Comparison of ENCODE assay signal across 8 cellular contexts in the genomic region with DNA sequence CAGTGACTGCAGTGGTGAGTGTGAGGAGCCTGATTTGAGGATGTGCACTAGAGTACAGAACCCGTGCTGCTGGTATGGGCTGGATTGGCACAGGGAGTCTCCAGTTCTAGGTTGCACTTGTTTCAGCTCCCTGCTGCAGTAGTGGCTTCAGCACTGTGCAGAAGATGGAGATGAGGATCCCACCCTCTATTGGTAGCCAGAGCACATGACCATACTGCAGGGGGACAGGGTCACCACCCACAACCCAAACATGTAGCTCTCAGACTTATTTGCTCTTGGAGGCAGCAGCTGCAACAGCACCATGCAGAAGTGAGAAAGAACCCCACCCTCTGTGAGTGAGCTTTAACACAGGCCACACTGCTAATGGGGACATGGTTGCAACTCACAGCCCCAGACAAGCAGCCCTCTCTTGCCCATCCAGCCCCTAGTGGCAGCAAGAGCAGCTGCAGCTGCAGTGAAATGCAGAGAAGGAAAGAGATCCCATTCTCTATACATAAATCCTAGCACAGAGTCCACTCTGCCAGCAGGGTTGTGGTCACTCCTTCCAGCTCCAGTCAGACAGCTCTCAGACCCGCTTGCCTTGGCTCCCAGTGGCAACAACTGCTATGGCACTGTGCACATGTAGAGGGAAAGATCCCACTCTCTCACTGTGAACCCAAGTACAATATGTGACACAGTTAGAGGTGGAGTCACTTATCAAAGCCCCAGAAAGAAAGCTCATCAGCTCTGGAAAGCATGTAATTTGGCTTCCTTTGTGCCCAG. TPM values are rescaled to one million over a fixed set of nuclear protein-coding genes. Genes with fewer than 3 reads are reported as not detected.
DNase-seq lines count a peak whose midpoint lies in the region; ATAC-seq and TF ChIP-seq lines count a peak whose summit lies in the region.

No MANE protein-coding gene starts in this region.

- WGBS in neuronal stem cell (ENCODE audit: extremely low coverage in 2 of 2, insufficient read length in 2 of 2, insufficient replicate concordance in 1 of 2), 2 donors = no CpG with 5 or more reads among the region's 2 CpGs

- no peaks in the 10 kb centered on the region for H3K36me3 ChIP-seq in neuronal stem cell (replicated peaks in 1 of 2; ENCODE audit: control insufficient read depth in 2 of 2, insufficient read depth in 2 of 2, low read length in 2 of 2)

- H3K9ac ChIP-seq in neuronal stem cell (ENCODE audit: low read depth, low read length, poor library complexity) = no peak overlapping the region

- no peak overlapping the region for H3K4me2 ChIP-seq in neuronal stem cell (ENCODE audit: insufficient read depth, low read length, poor library complexity, severe bottlenecking)

- ATAC-seq in GM18502 (IDR thresholded peaks at IDR 0.05; ENCODE audit: poor library complexity, unreplicated experiment) = peak; percentile 95
- peak; percentile 86 for ATAC-seq in HG02763 (IDR thresholded peaks at IDR 0.05; ENCODE audit: unreplicated experiment)

- no peak overlapping the region for H2BK5ac ChIP-seq in neuronal stem cell (ENCODE audit: low read length)

- H3K23ac ChIP-seq in neuronal stem cell (ENCODE audit: low read depth, low read length, poor library complexity) = no peak overlapping the region

- H2BK15ac ChIP-seq in neuronal stem cell (ENCODE audit: low read length) = no peak overlapping the region

- H4K8ac ChIP-seq in neuronal stem cell (ENCODE audit: low read depth, low read length) = no peak overlapping the region

- H3K14ac ChIP-seq in neuronal stem cell (ENCODE audit: low read length) = no peak overlapping the region

- TF ChIP-seq CTCF in 22Rv1 (IDR thresholded peaks at IDR 0.05) (peak; percentile 84), fibroblast of mammary gland (conservative IDR thresholded peaks at IDR 0.05; ENCODE audit: control insufficient read depth, insufficient read depth, low read depth, low read length) (peak; percentile 57)

- H2BK120ac ChIP-seq in neuronal stem cell (ENCODE audit: low read depth, low read length) = no peak overlapping the region

- no peaks in the 10 kb centered on the region for H3K4me1 ChIP-seq in neuronal stem cell (ENCODE audit: control insufficient read depth in 2 of 2, insufficient read depth in 1 of 2, low read depth in 1 of 2, low read length in 2 of 2)

- no peaks in the 10 kb centered on the region for H3K79me1 ChIP-seq in neuronal stem cell (ENCODE audit: low read depth, low read length)

- DNase-seq in NCI-H460 (ENCODE audit: extremely low read depth, low read depth) (peak; percentile 17), fibroblast of mammary gland (ENCODE audit: low read depth) (peak; percentile 17), T-helper 9 cell (no peak), T1000 (lab: John Stamatoyannopoulos, UW) (no peak), neuronal stem cell (ENCODE audit: low spot score) (no peak)

- H3K4me3 ChIP-seq in fibroblast of mammary gland (ENCODE audit: control insufficient read depth, low read depth, low read length) (no peak overlapping the region), neuronal stem cell (ENCODE audit: low read length in 2 of 2) (no peak overlapping the region)

- H2AFZ ChIP-seq in neuronal stem cell (ENCODE audit: low read length) = no peak overlapping the region

- H3K18ac ChIP-seq in neuronal stem cell (ENCODE audit: low read length) = no peak overlapping the region

- no peak overlapping the region for H2BK12ac ChIP-seq in neuronal stem cell (ENCODE audit: low read length)

- H2AK5ac ChIP-seq in neuronal stem cell (ENCODE audit: low read depth, low read length) = no peak overlapping the region

- H3K27ac ChIP-seq in 22Rv1 (no peak overlapping the region), neuronal stem cell (replicated peaks; ENCODE audit: low read length) (no peak overlapping the region)

- H4K91ac ChIP-seq in neuronal stem cell (ENCODE audit: low read depth, low read length, poor library complexity) = no peak overlapping the region

- no peaks in the 10 kb centered on the region for H3K27me3 ChIP-seq in neuronal stem cell (ENCODE audit: control insufficient read depth in 3 of 3, insufficient read depth in 3 of 3, low read depth in 1 of 3, low read length in 3 of 3)

- no peak overlapping the region for H3K4ac ChIP-seq in neuronal stem cell (ENCODE audit: low read length)

- no peaks in the 10 kb centered on the region for H3K9me3 ChIP-seq in neuronal stem cell (replicated peaks in 1 of 2; ENCODE audit: control insufficient read depth in 2 of 2, insufficient read depth in 1 of 2, low read depth in 1 of 2, low read length in 2 of 2)

RNA-seq across cellular contexts. Expression of gene SCIN, which starts 51.4 kb away (rescaled TPM):
- total RNA-seq in NCI-H460 (2014; rRNA removed; shearing (Covaris generic)) = not detected in 2 replicates
- 0.02 and 0.81 TPM in 2 replicates for polyA plus RNA-seq in NCI-H460 (2014; cell fraction: nucleus; rRNA removed)
- polyA plus RNA-seq in neuronal stem cell (2013, experiment 1 of 2) = 0.01 TPM
- not detected for polyA plus RNA-seq in neuronal stem cell (2013, experiment 2 of 2)

Comparison
In these comparisons a context has a peak if more than half of its experiments do, and no peak if none do; other contexts are left out.
1. DNase-seq: peak in NCI-H460 (single experiment) and fibroblast of mammary gland (single experiment); none in T-helper 9 cell (single experiment), T1000 (single experiment) and neuronal stem cell (single experiment).